Comparison of ENCODE assay signal across 3 cellular contexts in the genomic region with DNA sequence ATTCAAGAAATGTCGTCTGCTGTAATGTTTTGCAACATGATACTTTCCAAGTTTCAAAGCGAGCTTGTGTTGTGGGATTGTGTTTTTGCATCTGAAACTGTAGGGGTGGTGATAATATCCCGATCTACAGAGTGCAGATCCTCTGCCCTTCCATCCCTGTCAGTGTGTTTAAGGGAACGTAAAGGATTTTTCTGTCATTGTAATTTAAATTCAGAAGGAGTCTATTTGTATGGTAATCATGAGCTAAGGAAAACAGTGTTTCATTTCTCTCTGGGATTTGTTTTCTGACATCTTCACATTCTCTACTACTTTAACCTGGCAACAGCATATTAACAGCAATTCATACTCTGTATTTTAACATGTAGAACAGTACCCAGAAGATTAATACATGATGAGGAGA.
A peak's percentile ranks its signal among the peaks of the same experiment; 100 is the strongest.
TF ChIP-seq lines count a peak whose summit lies in the region.

No MANE protein-coding gene starts in this region.

TF ChIP-seq in GM23338, 12 proteins besides CTCF, POLR2A, EP300 and RAD21 (continues in another document):
- TF ChIP-seq ZNF331 (CRISPR knock-in tag; IDR thresholded peaks at IDR 0.05; ENCODE audit: low read depth) = no peak
- TF ChIP-seq JUNB (IDR thresholded peaks at IDR 0.05; ENCODE audit: unreplicated experiment) = no peak
- no peak for TF ChIP-seq NANOG (IDR thresholded peaks at IDR 0.05; ENCODE audit: borderline replicate concordance)
- TF ChIP-seq, protein P1, sequence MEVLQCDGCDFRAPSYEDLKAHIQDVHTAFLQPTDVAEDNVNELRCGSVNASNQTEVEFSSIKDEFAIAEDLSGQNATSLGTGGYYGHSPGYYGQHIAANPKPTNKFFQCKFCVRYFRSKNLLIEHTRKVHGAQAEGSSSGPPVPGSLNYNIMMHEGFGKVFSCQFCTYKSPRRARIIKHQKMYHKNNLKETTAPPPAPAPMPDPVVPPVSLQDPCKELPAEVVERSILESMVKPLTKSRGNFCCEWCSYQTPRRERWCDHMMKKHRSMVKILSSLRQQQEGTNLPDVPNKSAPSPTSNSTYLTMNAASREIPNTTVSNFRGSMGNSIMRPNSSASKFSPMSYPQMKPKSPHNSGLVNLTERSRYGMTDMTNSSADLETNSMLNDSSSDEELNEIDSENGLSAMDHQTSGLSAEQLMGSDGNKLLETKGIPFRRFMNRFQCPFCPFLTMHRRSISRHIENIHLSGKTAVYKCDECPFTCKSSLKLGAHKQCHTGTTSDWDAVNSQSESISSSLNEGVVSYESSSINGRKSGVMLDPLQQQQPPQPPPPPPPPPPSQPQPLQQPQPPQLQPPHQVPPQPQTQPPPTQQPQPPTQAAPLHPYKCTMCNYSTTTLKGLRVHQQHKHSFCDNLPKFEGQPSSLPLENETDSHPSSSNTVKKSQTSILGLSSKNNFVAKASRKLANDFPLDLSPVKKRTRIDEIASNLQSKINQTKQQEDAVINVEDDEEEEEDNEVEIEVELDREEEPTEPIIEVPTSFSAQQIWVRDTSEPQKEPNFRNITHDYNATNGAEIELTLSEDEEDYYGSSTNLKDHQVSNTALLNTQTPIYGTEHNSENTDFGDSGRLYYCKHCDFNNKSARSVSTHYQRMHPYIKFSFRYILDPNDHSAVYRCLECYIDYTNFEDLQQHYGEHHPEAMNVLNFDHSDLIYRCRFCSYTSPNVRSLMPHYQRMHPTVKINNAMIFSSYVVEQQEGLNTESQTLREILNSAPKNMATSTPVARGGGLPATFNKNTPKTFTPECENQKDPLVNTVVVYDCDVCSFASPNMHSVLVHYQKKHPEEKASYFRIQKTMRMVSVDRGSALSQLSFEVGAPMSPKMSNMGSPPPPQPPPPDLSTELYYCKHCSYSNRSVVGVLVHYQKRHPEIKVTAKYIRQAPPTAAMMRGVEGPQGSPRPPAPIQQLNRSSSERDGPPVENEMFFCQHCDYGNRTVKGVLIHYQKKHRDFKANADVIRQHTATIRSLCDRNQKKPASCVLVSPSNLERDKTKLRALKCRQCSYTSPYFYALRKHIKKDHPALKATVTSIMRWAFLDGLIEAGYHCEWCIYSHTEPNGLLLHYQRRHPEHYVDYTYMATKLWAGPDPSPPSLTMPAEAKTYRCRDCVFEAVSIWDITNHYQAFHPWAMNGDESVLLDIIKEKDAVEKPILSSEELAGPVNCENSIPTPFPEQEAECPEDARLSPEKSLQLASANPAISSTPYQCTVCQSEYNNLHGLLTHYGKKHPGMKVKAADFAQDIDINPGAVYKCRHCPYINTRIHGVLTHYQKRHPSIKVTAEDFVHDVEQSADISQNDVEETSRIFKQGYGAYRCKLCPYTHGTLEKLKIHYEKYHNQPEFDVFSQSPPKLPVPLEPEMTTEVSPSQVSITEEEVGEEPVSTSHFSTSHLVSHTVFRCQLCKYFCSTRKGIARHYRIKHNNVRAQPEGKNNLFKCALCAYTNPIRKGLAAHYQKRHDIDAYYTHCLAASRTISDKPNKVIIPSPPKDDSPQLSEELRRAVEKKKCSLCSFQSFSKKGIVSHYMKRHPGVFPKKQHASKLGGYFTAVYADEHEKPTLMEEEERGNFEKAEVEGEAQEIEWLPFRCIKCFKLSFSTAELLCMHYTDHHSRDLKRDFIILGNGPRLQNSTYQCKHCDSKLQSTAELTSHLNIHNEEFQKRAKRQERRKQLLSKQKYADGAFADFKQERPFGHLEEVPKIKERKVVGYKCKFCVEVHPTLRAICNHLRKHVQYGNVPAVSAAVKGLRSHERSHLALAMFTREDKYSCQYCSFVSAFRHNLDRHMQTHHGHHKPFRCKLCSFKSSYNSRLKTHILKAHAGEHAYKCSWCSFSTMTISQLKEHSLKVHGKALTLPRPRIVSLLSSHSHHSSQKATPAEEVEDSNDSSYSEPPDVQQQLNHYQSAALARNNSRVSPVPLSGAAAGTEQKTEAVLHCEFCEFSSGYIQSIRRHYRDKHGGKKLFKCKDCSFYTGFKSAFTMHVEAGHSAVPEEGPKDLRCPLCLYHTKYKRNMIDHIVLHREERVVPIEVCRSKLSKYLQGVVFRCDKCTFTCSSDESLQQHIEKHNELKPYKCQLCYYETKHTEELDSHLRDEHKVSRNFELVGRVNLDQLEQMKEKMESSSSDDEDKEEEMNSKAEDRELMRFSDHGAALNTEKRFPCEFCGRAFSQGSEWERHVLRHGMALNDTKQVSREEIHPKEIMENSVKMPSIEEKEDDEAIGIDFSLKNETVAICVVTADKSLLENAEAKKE (CRISPR knock-in tag; IDR thresholded peaks at IDR 0.05) = no peak
- TF ChIP-seq STAT1 (IDR thresholded peaks at IDR 0.05; ENCODE audit: unreplicated experiment) = no peak
- no peak for TF ChIP-seq EZH2phosphoT487 (IDR thresholded peaks at IDR 0.05; ENCODE audit: unreplicated experiment)

TF ChIP-seq in H1, 55 proteins besides CTCF, POLR2A, EP300 and RAD21:
- no peak for TF ChIP-seq GABPA (IDR thresholded peaks at IDR 0.05; ENCODE audit: borderline replicate concordance, insufficient read depth, low read length)
- TF ChIP-seq, protein P2, sequence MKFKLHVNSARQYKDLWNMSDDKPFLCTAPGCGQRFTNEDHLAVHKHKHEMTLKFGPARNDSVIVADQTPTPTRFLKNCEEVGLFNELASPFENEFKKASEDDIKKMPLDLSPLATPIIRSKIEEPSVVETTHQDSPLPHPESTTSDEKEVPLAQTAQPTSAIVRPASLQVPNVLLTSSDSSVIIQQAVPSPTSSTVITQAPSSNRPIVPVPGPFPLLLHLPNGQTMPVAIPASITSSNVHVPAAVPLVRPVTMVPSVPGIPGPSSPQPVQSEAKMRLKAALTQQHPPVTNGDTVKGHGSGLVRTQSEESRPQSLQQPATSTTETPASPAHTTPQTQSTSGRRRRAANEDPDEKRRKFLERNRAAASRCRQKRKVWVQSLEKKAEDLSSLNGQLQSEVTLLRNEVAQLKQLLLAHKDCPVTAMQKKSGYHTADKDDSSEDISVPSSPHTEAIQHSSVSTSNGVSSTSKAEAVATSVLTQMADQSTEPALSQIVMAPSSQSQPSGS (IDR thresholded peaks at IDR 0.05; ENCODE audit: low read length) = no peak
- TF ChIP-seq TAF1 (IDR thresholded peaks at IDR 0.05; ENCODE audit: low read depth, low read length) = no peak
- TF ChIP-seq RNF2 (IDR thresholded peaks at IDR 0.05; ENCODE audit: borderline replicate concordance, low read depth, low read length, missing control alignments, poor library complexity, severe bottlenecking) = no peak
- no peak for TF ChIP-seq TCF12 (IDR thresholded peaks at IDR 0.05; ENCODE audit: low read depth, low read length)
- TF ChIP-seq ZNF274 (IDR thresholded peaks at IDR 0.05; ENCODE audit: borderline replicate concordance, extremely low read depth, low read length) = no peak
- TF ChIP-seq HDAC2 (IDR thresholded peaks at IDR 0.05; ENCODE audit: borderline replicate concordance in 1 of 2, low read depth in 2 of 2, low read length in 2 of 2) = no peak
- TF ChIP-seq HDAC6 (IDR thresholded peaks at IDR 0.05; ENCODE audit: low read depth, low read length) = no peak
- no peak for TF ChIP-seq KDM5A (IDR thresholded peaks at IDR 0.05; ENCODE audit: low read length)
- no peak for TF ChIP-seq RXRA (IDR thresholded peaks at IDR 0.05; ENCODE audit: insufficient read depth, low read depth, low read length)
- TF ChIP-seq RBBP5 (IDR thresholded peaks at IDR 0.05; ENCODE audit: borderline replicate concordance, low read depth, low read length) = no peak
- no peak for TF ChIP-seq CHD2 (IDR thresholded peaks at IDR 0.05; ENCODE audit: low read length)
- TF ChIP-seq BRCA1 (IDR thresholded peaks at IDR 0.05; ENCODE audit: low read depth, low read length) = no peak
- no peak for TF ChIP-seq SAP30 (IDR thresholded peaks at IDR 0.05; ENCODE audit: insufficient read depth, insufficient replicate concordance, low read length)
- TF ChIP-seq CTBP2 (IDR thresholded peaks at IDR 0.05; ENCODE audit: borderline replicate concordance, insufficient read depth, insufficient read length, low read length) = no peak
- no peak for TF ChIP-seq GTF2F1 (IDR thresholded peaks at IDR 0.05; ENCODE audit: borderline replicate concordance, low read depth, low read length)
- no peak for TF ChIP-seq KDM1A (IDR thresholded peaks at IDR 0.05; ENCODE audit: borderline replicate concordance, low read length)

TF ChIP-seq in neural cell, 6 proteins besides CTCF, POLR2A, EP300 and RAD21:
- TF ChIP-seq EZH2 (IDR thresholded peaks at IDR 0.05; ENCODE audit: borderline replicate concordance, insufficient read depth, low read length, poor library complexity, severe bottlenecking) (no peak), TAF1 (IDR thresholded peaks at IDR 0.05; ENCODE audit: low read depth) (no peak), POLR2AphosphoS5 (IDR thresholded peaks at IDR 0.05) (peak; percentile 36), MXI1 (conservative IDR thresholded peaks at IDR 0.05; ENCODE audit: poor library complexity, severe bottlenecking) (no peak), SMC3 (conservative IDR thresholded peaks at IDR 0.05; ENCODE audit: poor library complexity) (peak; percentile 26)
- TF ChIP-seq, protein P3, sequence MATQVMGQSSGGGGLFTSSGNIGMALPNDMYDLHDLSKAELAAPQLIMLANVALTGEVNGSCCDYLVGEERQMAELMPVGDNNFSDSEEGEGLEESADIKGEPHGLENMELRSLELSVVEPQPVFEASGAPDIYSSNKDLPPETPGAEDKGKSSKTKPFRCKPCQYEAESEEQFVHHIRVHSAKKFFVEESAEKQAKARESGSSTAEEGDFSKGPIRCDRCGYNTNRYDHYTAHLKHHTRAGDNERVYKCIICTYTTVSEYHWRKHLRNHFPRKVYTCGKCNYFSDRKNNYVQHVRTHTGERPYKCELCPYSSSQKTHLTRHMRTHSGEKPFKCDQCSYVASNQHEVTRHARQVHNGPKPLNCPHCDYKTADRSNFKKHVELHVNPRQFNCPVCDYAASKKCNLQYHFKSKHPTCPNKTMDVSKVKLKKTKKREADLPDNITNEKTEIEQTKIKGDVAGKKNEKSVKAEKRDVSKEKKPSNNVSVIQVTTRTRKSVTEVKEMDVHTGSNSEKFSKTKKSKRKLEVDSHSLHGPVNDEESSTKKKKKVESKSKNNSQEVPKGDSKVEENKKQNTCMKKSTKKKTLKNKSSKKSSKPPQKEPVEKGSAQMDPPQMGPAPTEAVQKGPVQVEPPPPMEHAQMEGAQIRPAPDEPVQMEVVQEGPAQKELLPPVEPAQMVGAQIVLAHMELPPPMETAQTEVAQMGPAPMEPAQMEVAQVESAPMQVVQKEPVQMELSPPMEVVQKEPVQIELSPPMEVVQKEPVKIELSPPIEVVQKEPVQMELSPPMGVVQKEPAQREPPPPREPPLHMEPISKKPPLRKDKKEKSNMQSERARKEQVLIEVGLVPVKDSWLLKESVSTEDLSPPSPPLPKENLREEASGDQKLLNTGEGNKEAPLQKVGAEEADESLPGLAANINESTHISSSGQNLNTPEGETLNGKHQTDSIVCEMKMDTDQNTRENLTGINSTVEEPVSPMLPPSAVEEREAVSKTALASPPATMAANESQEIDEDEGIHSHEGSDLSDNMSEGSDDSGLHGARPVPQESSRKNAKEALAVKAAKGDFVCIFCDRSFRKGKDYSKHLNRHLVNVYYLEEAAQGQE (IDR thresholded peaks at IDR 0.05; ENCODE audit: borderline replicate concordance) = peak; percentile 62
